Comparison of ENCODE assay signal across 8 cellular contexts in genomic region chr17:38558751-38559024, GRCh38. TPM values are rescaled to one million over a fixed set of nuclear protein-coding genes. Genes with fewer than 3 reads are reported as not detected.
A peak's percentile ranks its signal among the peaks of the same experiment; 100 is the strongest.
DNase-seq lines count a peak whose midpoint lies in the region; ATAC-seq and TF ChIP-seq lines count a peak whose summit lies in the region.

No MANE protein-coding gene starts in this region.

- H3K9me2 ChIP-seq in hepatocyte (replicated peaks; ENCODE audit: insufficient read depth) = no peaks in the 10 kb centered on the region

- H3K27ac ChIP-seq in WERI-Rb-1 (peak overlapping the region; percentile 87), hepatocyte (no peak overlapping the region)

- H3K36me3 Mint-ChIP-seq in T-helper 1 cell treated with Interleukin-12 subunit alpha and Interleukin-12 subunit beta and Interleukin-4 antibody, amounts not matched to agents 30 μg/mL and 1 μg/mL, for 36 hours (ENCODE audit: low read depth) = no peaks in the 10 kb centered on the region
- H3K36me3 Mint-ChIP-seq in stimulated activated memory B cell treated with anti-CD40 and anti-IgM and Interleukin-4, amounts not matched to agents 10 μg/mL and 1 μg/mL and 100 μg/mL, for 72 hours = no peaks in the 10 kb centered on the region

- H3K36me3 ChIP-seq in WERI-Rb-1 = no peaks in the 10 kb centered on the region
- H3K36me3 ChIP-seq in hepatocyte (replicated peaks; ENCODE audit: insufficient read depth, low read depth) = no peaks in the 10 kb centered on the region

- DNase-seq in T-helper 1 cell (no peak), WERI-Rb-1 (no peak), hepatocyte (ENCODE audit: low spot score) (no peak), NCI-H1930 (lab: John Stamatoyannopoulos, UW) (no peak), HUDEP-2 (lab: John Stamatoyannopoulos, UW; ENCODE audit: unreplicated experiment in 76 of 76) (no peak)

- H3K79me2 ChIP-seq in hepatocyte = no peaks in the 10 kb centered on the region

- TF ChIP-seq CTCF in WERI-Rb-1 (IDR thresholded peaks at IDR 0.05; ENCODE audit: low read depth, low read length) = no peak
- no peak for TF ChIP-seq CTCF in hepatocyte (IDR thresholded peaks at IDR 0.05; ENCODE audit: poor library complexity)

- no peaks in the 10 kb centered on the region for H3K27me3 ChIP-seq in WERI-Rb-1 (ENCODE audit: insufficient read depth, low read depth, severe bottlenecking)
- H3K27me3 ChIP-seq in hepatocyte = peaks cover 45% of the 10 kb centered on the region

- peak; percentile 57 for ATAC-seq in stimulated activated memory B cell treated with anti-CD40 and anti-IgM and Interleukin-4, amounts not matched to agents 10 μg/mL and 1 μg/mL and 100 μg/mL, for 72 hours
- no peak for ATAC-seq in GM18519 (IDR thresholded peaks at IDR 0.05; ENCODE audit: low FRiP score, unreplicated experiment)

- WGBS in hepatocyte (ENCODE audit: low lambda C conversion rate, missing lambda C conversion rate) = 10% methylated on average over 10 of the region's 10 CpGs

- H3K4me3 ChIP-seq in WERI-Rb-1 (ENCODE audit: low read depth, low read length) = peak overlapping the region; percentile 57
- H3K4me3 ChIP-seq in hepatocyte = no peak overlapping the region

- no peaks in the 10 kb centered on the region for H3K9me3 Mint-ChIP-seq in T-helper 1 cell treated with Interleukin-12 subunit alpha and Interleukin-12 subunit beta and Interleukin-4 antibody, amounts not matched to agents 30 μg/mL and 1 μg/mL, for 36 hours
- no peaks in the 10 kb centered on the region for H3K9me3 Mint-ChIP-seq in stimulated activated memory B cell treated with anti-CD40 and anti-IgM and Interleukin-4, amounts not matched to agents 10 μg/mL and 1 μg/mL and 100 μg/mL, for 72 hours

- peaks cover 21% of the 10 kb centered on the region for H3K4me1 Mint-ChIP-seq in T-helper 1 cell treated with Interleukin-12 subunit alpha and Interleukin-12 subunit beta and Interleukin-4 antibody, amounts not matched to agents 30 μg/mL and 1 μg/mL, for 36 hours (ENCODE audit: low read depth)
- H3K4me1 Mint-ChIP-seq in stimulated activated memory B cell treated with anti-CD40 and anti-IgM and Interleukin-4, amounts not matched to agents 10 μg/mL and 1 μg/mL and 100 μg/mL, for 72 hours = peaks cover 29% of the 10 kb centered on the region

- H3K9me3 ChIP-seq in WERI-Rb-1 (ENCODE audit: severe bottlenecking) (no peaks in the 10 kb centered on the region), hepatocyte (ENCODE audit: low read depth) (no peaks in the 10 kb centered on the region)

- no peaks in the 10 kb centered on the region for H4K20me1 ChIP-seq in hepatocyte (ENCODE audit: insufficient read depth, poor library complexity, severe bottlenecking)

- H3K4me2 ChIP-seq in hepatocyte = peak overlapping the region; percentile 93

- H3K4me3 Mint-ChIP-seq in T-helper 1 cell treated with Interleukin-12 subunit alpha and Interleukin-12 subunit beta and Interleukin-4 antibody, amounts not matched to agents 30 μg/mL and 1 μg/mL, for 36 hours = peak overlapping the region; percentile 91
- peak overlapping the region; percentile 97 for H3K4me3 Mint-ChIP-seq in stimulated activated memory B cell treated with anti-CD40 and anti-IgM and Interleukin-4, amounts not matched to agents 10 μg/mL and 1 μg/mL and 100 μg/mL, for 72 hours

- H2AFZ ChIP-seq in hepatocyte = no peak overlapping the region

- peak overlapping the region; percentile 74 for H3K27ac Mint-ChIP-seq in T-helper 1 cell treated with Interleukin-12 subunit alpha and Interleukin-12 subunit beta and Interleukin-4 antibody, amounts not matched to agents 30 μg/mL and 1 μg/mL, for 36 hours
- peak overlapping the region; percentile 52 for H3K27ac Mint-ChIP-seq in stimulated activated memory B cell treated with anti-CD40 and anti-IgM and Interleukin-4, amounts not matched to agents 10 μg/mL and 1 μg/mL and 100 μg/mL, for 72 hours

- peaks cover 15% of the 10 kb centered on the region for H3K4me1 ChIP-seq in hepatocyte (ENCODE audit: insufficient read depth)

- H3K27me3 Mint-ChIP-seq in T-helper 1 cell treated with Interleukin-12 subunit alpha and Interleukin-12 subunit beta and Interleukin-4 antibody, amounts not matched to agents 30 μg/mL and 1 μg/mL, for 36 hours (ENCODE audit: low read depth) = peaks cover 57% of the 10 kb centered on the region
- peaks cover 41% of the 10 kb centered on the region for H3K27me3 Mint-ChIP-seq in stimulated activated memory B cell treated with anti-CD40 and anti-IgM and Interleukin-4, amounts not matched to agents 10 μg/mL and 1 μg/mL and 100 μg/mL, for 72 hours

RNA-seq across cellular contexts. Expression of gene SRCIN1, which starts 47.1 kb away (rescaled TPM):
- total RNA-seq in hepatocyte = 0.90 and 1.4 TPM in 2 replicates
- polyA plus RNA-seq in hepatocyte = 0.82 and 1.2 TPM in 2 replicates
